Comparison of ENCODE assay signal across 2 cellular contexts in the genomic region with DNA sequence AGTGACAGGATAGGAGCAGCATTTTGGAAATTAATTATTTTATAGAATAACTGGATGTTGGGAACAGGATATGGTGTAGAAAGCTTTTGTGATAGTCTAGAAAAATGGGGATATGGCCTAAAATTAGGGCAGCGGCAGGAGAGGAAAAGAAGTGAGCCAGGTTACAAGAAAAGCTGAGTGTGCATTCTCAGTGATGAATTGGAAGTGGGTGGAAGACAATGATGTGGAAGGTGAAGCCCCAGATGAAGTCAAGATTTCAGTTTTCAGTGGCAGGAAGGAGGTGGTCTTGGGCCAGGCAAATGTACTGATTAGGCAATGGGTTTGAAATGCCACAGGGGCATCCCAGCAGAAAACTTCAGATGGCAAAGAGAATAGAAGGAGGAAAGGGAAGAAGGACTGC.
A peak's percentile ranks its signal among the peaks of the same experiment; 100 is the strongest.
TF ChIP-seq lines count a peak whose summit lies in the region.

No MANE protein-coding gene starts in this region.

TF ChIP-seq in IMR-90, 13 proteins besides CTCF, POLR2A, EP300 and RAD21:
- TF ChIP-seq RFX5 (IDR thresholded peaks at IDR 0.05; ENCODE audit: low read depth, low read length): no peak
- TF ChIP-seq FOS (IDR thresholded peaks at IDR 0.05; ENCODE audit: low read depth, low read length): no peak
- TF ChIP-seq MAFK (IDR thresholded peaks at IDR 0.05; ENCODE audit: low read depth, low read length): peak; percentile 61

TF ChIP-seq in H1, 55 proteins besides CTCF, POLR2A, EP300 and RAD21:
- TF ChIP-seq KDM1A (IDR thresholded peaks at IDR 0.05; ENCODE audit: borderline replicate concordance, low read length) (no peak), MAFK (IDR thresholded peaks at IDR 0.05; ENCODE audit: low read depth, low read length) (peak; percentile 38; the same call in 1 of the 2 replicates)
